ENCODE assay signal across 23 cellular contexts in genomic region chr11:131300304-131300703, GRCh38.
A peak's percentile ranks its signal among the peaks of the same experiment; 100 is the strongest.
DNase-seq lines count a peak whose midpoint lies in the region; FAIRE-seq and TF ChIP-seq lines count a peak whose summit lies in the region.
"Had no signal": no experiment of that assay in that cellular context is flagged by ENCODE, and none has a peak within 500 bp of the region (broad histone marks: within the 10 kb centered on the region; RNA-seq: fewer than 3 reads in every experiment).

No MANE protein-coding gene starts in this region.

- H3K27me3 Mint-ChIP-seq in neural crest cell (ENCODE audit: low read depth), result no peaks in the 10 kb centered on the region

- DNase-seq in RKO (ENCODE audit: low spot score) (peak; percentile 4), choroid plexus epithelial cell (ENCODE audit: low read depth) (peak; percentile 4), neural crest cell (ENCODE audit: low read depth, low spot score) (peak; percentile 45), urothelium cell line (ENCODE audit: low spot score) (peak; percentile 24), COLO668 (lab: John Stamatoyannopoulos, UW; ENCODE audit: unreplicated experiment) (no peak), cerebellar nuclear complex (lab: John Stamatoyannopoulos, UW) (no peak), NCI-H2081 treated with DMSO at 0.1 percent for 48 hours (lab: John Stamatoyannopoulos, UW) (no peak)
- DNase-seq in activated CD4-positive, alpha-beta T cell treated with anti-CD3 and anti-CD28 coated beads for 4 hours, result no peak
- DNase-seq: ACHN, DMS79, H9, IMR-90, MG63, NCI-H1048, NCI-H1436 treated with DMSO at 0.1 percent for 48 hours, NCI-H2029, NCI-H2171 treated with DMSO at 0.1 percent for 48 hours, NCI-H446, NCI-H748 treated with DMSO at 0.1 percent for 48 hours, OCI-M1, RPMI8226, SHP77 treated with DMSO at 0.1 percent for 48 hours had no signal

- no peaks in the 10 kb centered on the region for H3K36me3 Mint-ChIP-seq in neural crest cell (ENCODE audit: low read depth)

- peak overlapping the region; percentile 31 for H3K4me3 Mint-ChIP-seq in neural crest cell
- H3K4me3 Mint-ChIP-seq: H9 had no signal

- no peak for FAIRE-seq in urothelium cell line (lab: Jason Lieb, UNC)
- FAIRE-seq: HTR-8/SVneo had no signal

- TF ChIP-seq CTCF in choroid plexus epithelial cell (conservative IDR thresholded peaks at IDR 0.05; ENCODE audit: low read depth, low read length) (no peak), neural crest cell (conservative IDR thresholded peaks at IDR 0.05) (no peak)

- no peaks in the 10 kb centered on the region for H3K9me3 Mint-ChIP-seq in neural crest cell
- H3K9me3 Mint-ChIP-seq: H9 had no signal

- H3K27ac Mint-ChIP-seq in neural crest cell (ENCODE audit: unreplicated experiment), result peak overlapping the region; percentile 63

- no peak overlapping the region for H3K4me3 ChIP-seq in choroid plexus epithelial cell (ENCODE audit: low read depth, low read length)
- H3K4me3 ChIP-seq: MG63 had no signal

- H3K4me1 Mint-ChIP-seq in neural crest cell, result peaks cover 55% of the 10 kb centered on the region

Comparison
In these comparisons a context has a peak if more than half of its experiments do, and no peak if none do; other contexts are left out.
1. DNase-seq: peak in RKO (single experiment), choroid plexus epithelial cell (single experiment), neural crest cell (single experiment) and urothelium cell line (single experiment); none in COLO668 (single experiment), cerebellar nuclear complex (0 of 2), NCI-H2081 treated with DMSO at 0.1 percent for 48 hours (single experiment) and activated CD4-positive, alpha-beta T cell treated with anti-CD3 and anti-CD28 coated beads for 4 hours (0 of 2).